13 cellular contexts compared by ENCODE assay signal in genomic region chr10:93416824-93417223, GRCh38.
DNase-seq lines count a peak whose midpoint lies in the region; ATAC-seq, FAIRE-seq and TF ChIP-seq lines count a peak whose summit lies in the region.
"Had no signal": no experiment of that assay in that cellular context is flagged by ENCODE, and none has a peak within 500 bp of the region (broad histone marks: within the 10 kb centered on the region; RNA-seq: fewer than 3 reads in every experiment).

No MANE protein-coding gene starts in this region.

- CTCF ChIA-PET in Caco-2 (lab: Charles Lee) (no interaction called here), Panc1 (lab: Charles Lee) (no interaction called here)

- no TSS peak for BruUV-seq in Caco-2 (replicated peaks; lab: Mats Ljungman, UMichigan)
- TSS peak; percentile 3 for BruUV-seq in Panc1 (replicated peaks; lab: Mats Ljungman, UMichigan)

- H3K9me3 ChIP-seq in Caco-2, result no peaks in the 10 kb centered on the region
- no peaks in the 10 kb centered on the region for H3K9me3 ChIP-seq in Panc1 (ENCODE audit: control insufficient read depth, insufficient read depth, low read depth, low read length)
- no peaks in the 10 kb centered on the region for H3K9me3 ChIP-seq in keratinocyte (ENCODE audit: control insufficient read depth, low read depth, low read length)
- H3K9me3 ChIP-seq in thyroid gland, result no peaks in the 10 kb centered on the region
- no peaks in the 10 kb centered on the region for H3K9me3 ChIP-seq in breast epithelium
- H3K9me3 ChIP-seq: BLaER1, HAP-1 had no signal

- peak overlapping the region; percentile 99 for H3K27ac Mint-ChIP-seq in Caco-2 (ENCODE audit: unreplicated experiment)
- H3K27ac Mint-ChIP-seq: CD4-positive, CD25-positive, alpha-beta regulatory T cell had no signal

- intact Hi-C loops in Caco-2 (cut with micrococcal nuclease; ENCODE audit: unreplicated experiment) (no loop called here), Panc1 (cut with micrococcal nuclease; ENCODE audit: unreplicated experiment) (no loop called here), thyroid gland (cut with DNase I) (loop anchor here (10.0 kb wide), 1 partner anchor 58 kb away; no protein-coding TSS in a partner anchor), breast epithelium (cut with DNase I; ENCODE audit: low total_unique reads) (no loop called here)

- H3K4me1 ChIP-seq in Caco-2 (peaks cover 55% of the 10 kb centered on the region), Panc1 (ENCODE audit: control insufficient read depth, insufficient read depth, low read length) (peaks cover 4% of the 10 kb centered on the region; the same call in 1 of the 2 replicates), keratinocyte (ENCODE audit: control insufficient read depth, extremely low read depth, insufficient read depth, low read length) (peaks cover 17% of the 10 kb centered on the region), thyroid gland (peaks cover 36 to 51% of the 10 kb centered on the region in 2 donors), breast epithelium (no peaks in the 10 kb centered on the region)
- H3K4me1 ChIP-seq: HAP-1 had no signal

- H3K36me3 ChIP-seq in Caco-2 (ENCODE audit: control insufficient read depth, insufficient read depth, low read length) (no peaks in the 10 kb centered on the region), Panc1 (ENCODE audit: control insufficient read depth, insufficient read depth, low read length) (peaks cover 18% of the 10 kb centered on the region), keratinocyte (ENCODE audit: control insufficient read depth in 2 of 2, extremely low read depth in 1 of 2, insufficient read depth in 2 of 2, low read length in 2 of 2) (peaks cover 31 to 41% of the 10 kb centered on the region in 2 experiments), thyroid gland (no peaks in the 10 kb centered on the region), breast epithelium (no peaks in the 10 kb centered on the region)
- H3K36me3 ChIP-seq: BLaER1, HAP-1 had no signal

- H3K4me2 ChIP-seq in keratinocyte (ENCODE audit: control insufficient read depth, extremely low read depth, insufficient read depth, low read depth, low read length), result no peak overlapping the region
- H3K4me2 ChIP-seq: BLaER1 had no signal

- WGBS in thyroid gland, 2 donors, result 70 to 77% methylated on average over 4 of the region's 4 CpGs

- H3K9ac ChIP-seq in keratinocyte (ENCODE audit: control insufficient read depth, extremely low read depth, insufficient read depth, low read length), result no peak overlapping the region
- H3K9ac ChIP-seq: BLaER1 had no signal

- H3K36me3 Mint-ChIP-seq in Caco-2 (ENCODE audit: insufficient read depth, unreplicated experiment), result peaks cover 95% of the 10 kb centered on the region
- H3K36me3 Mint-ChIP-seq: CD4-positive, CD25-positive, alpha-beta regulatory T cell had no signal

- H3K4me3 ChIP-seq in Caco-2 (ENCODE audit: low read depth, low read length) (no peak overlapping the region), Panc1 (ENCODE audit: low read depth in 2 of 2, low read length in 2 of 2) (no peak overlapping the region), keratinocyte (ENCODE audit: control insufficient read depth in 2 of 3, extremely low read depth in 1 of 3, insufficient read depth in 2 of 3, low read depth in 1 of 3, low read length in 3 of 3) (no peak overlapping the region), thyroid gland (replicated peaks in 1 of 3) (no peak overlapping the region), breast epithelium (no peak overlapping the region)
- H3K4me3 ChIP-seq: BLaER1, GM12878, HAP-1 had no signal

- H3K27me3 ChIP-seq in Caco-2 (replicated peaks; ENCODE audit: control insufficient read depth, insufficient read depth, low read length) (no peaks in the 10 kb centered on the region), Panc1 (ENCODE audit: control insufficient read depth, insufficient read depth, low read length) (no peaks in the 10 kb centered on the region), keratinocyte (ENCODE audit: control insufficient read depth, extremely low read depth, insufficient read depth, low read length) (no peaks in the 10 kb centered on the region), thyroid gland (no peaks in the 10 kb centered on the region), breast epithelium (no peaks in the 10 kb centered on the region)
- H3K27me3 ChIP-seq: BLaER1 had no signal

- H3K27ac ChIP-seq in Panc1 (ENCODE audit: low read length), result no peak overlapping the region
- H3K27ac ChIP-seq in keratinocyte (ENCODE audit: control insufficient read depth, insufficient read depth, low read length), result no peak overlapping the region
- peak overlapping the region; percentile 50 to 90 (median 80) for H3K27ac ChIP-seq in thyroid gland
- peak overlapping the region in 1 of 2 donors; percentile 38 for H3K27ac ChIP-seq in breast epithelium
- H3K27ac ChIP-seq: BLaER1 had no signal

- TF ChIP-seq CTCF in Caco-2 (IDR thresholded peaks at IDR 0.05; ENCODE audit: insufficient read depth in 1 of 2, low read depth in 1 of 2, low read length in 1 of 2, severe bottlenecking in 1 of 2, unreplicated experiment in 1 of 2), result no peak
- TF ChIP-seq CTCF in Panc1 (IDR thresholded peaks at IDR 0.05), result no peak
- TF ChIP-seq CTCF in keratinocyte (optimal IDR thresholded peaks at IDR 0.05 in 1 of 3, IDR thresholded peaks at IDR 0.05 in 1 of 3, conservative IDR thresholded peaks at IDR 0.05 in 1 of 3; ENCODE audit: extremely low read depth in 1 of 3, insufficient read depth in 2 of 3, low read length in 3 of 3), result no peak
- TF ChIP-seq CTCF in thyroid gland (IDR thresholded peaks at IDR 0.05), result no peak
- TF ChIP-seq CTCF in breast epithelium (IDR thresholded peaks at IDR 0.05), result no peak

- H4K20me1 ChIP-seq in keratinocyte (ENCODE audit: control insufficient read depth, extremely low read depth, insufficient read depth, low read length), result no peaks in the 10 kb centered on the region
- H4K20me1 ChIP-seq: BLaER1 had no signal

- no peaks in the 10 kb centered on the region for H3K27me3 Mint-ChIP-seq in Caco-2 (ENCODE audit: insufficient read depth, unreplicated experiment)
- H3K27me3 Mint-ChIP-seq: CD4-positive, CD25-positive, alpha-beta regulatory T cell had no signal

- FAIRE-seq in keratinocyte (lab: Jason Lieb, UNC), result peak; percentile 23
- FAIRE-seq: GM12878 had no signal

- H3K4me1 Mint-ChIP-seq in Caco-2 (ENCODE audit: low read depth, unreplicated experiment), result peaks cover 51% of the 10 kb centered on the region

- dilution Hi-C loops in keratinocyte (cut with MboI; ENCODE audit: extremely low pct_ligation_motif_present, low sequenced_read_pairs), result no loop called here

- TF ChIP-seq POLR2A in thyroid gland (IDR thresholded peaks at IDR 0.05), result no peak
- no peak for TF ChIP-seq POLR2A in breast epithelium (IDR thresholded peaks at IDR 0.05)

- no peak overlapping the region for H2AFZ ChIP-seq in keratinocyte (ENCODE audit: control insufficient read depth, low read length)

- DNase-seq in Caco-2 (no peak), Panc1 (ENCODE audit: low read depth, low spot score) (no peak), keratinocyte (ENCODE audit: low read depth, low spot score) (no peak), thyroid gland (no peak), breast epithelium (ENCODE audit: low spot score in 2 of 2) (no peak)
- DNase-seq: AML-193; CD4-positive, CD25-positive, alpha-beta regulatory T cell; GOT3; IMR-90 had no signal

- H3K9me3 Mint-ChIP-seq in Caco-2 (ENCODE audit: unreplicated experiment), result peaks cover 8% of the 10 kb centered on the region

- in situ Hi-C loops in Panc1 (cut with HindIII; ENCODE audit: low pct_unique_long_range_greater_than_20kb, low sequenced_read_pairs), result no loop called here

- POLR2A ChIA-PET in Caco-2 (lab: Charles Lee) (no interaction called here), Panc1 (lab: Charles Lee) (no interaction called here)

- no peak overlapping the region for H3K4me3 Mint-ChIP-seq in Caco-2 (ENCODE audit: unreplicated experiment)
- H3K4me3 Mint-ChIP-seq: CD4-positive, CD25-positive, alpha-beta regulatory T cell had no signal

- no peak for ATAC-seq in Panc1
- ATAC-seq in GM18502 (IDR thresholded peaks at IDR 0.05; ENCODE audit: poor library complexity, unreplicated experiment), result no peak
- ATAC-seq: GM12878 had no signal

- peaks cover 24% of the 10 kb centered on the region for H3K79me2 ChIP-seq in keratinocyte (ENCODE audit: control insufficient read depth, insufficient read depth, low read length)

- no peaks in the 10 kb centered on the region for H3K9me1 ChIP-seq in keratinocyte (ENCODE audit: control insufficient read depth, extremely low read depth, insufficient read depth, low read length)

Comparison
In these comparisons a context has a peak if more than half of its experiments do, and no peak if none do; other contexts are left out.
1. H3K27ac ChIP-seq: peak in thyroid gland (3 of 3); none in Panc1 (single experiment) and keratinocyte (single experiment).